In the genomic region with DNA sequence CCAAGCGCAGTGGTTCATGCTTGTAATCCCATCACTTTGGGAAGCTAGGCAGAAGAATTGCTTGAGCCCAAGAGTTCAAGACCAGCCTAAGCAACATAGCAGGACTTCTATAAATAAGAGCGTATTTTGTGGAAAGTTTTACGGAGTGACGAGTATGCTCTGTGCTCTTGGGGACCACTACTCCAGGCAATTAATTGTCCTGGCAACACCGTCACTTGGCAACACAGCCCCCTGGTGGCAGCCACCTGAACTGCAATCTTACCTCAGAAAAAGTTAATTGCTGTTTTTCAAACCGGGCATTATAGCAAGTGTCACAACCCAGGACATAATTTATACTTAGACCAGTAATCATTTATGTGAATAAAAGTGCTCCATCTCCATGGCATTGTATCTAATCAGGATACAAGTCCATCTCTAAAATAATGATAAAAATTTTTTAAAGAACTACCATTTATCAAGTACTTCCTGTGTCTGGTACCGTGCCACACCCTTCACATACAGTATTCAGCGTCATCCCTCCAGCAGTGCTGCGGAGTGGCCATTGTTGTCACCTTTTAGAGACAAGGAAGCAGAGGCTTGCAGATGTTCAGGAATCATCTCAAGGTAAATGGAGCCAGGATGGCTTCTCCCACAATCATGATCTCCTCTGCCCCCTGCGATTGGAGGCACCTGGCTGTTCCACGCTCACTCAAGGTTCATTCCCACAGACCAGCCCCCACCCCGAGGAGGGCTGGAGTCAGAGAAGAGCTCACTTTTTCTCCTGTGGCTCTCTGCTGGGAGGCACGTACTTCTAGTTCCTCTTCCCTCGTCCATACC, we compare ENCODE assay signal across 9 cellular contexts. TPM values are rescaled to one million over a fixed set of nuclear protein-coding genes. Genes with fewer than 3 reads are reported as not detected.
A peak's percentile ranks its signal among the peaks of the same experiment; 100 is the strongest.
DNase-seq lines count a peak whose midpoint lies in the region; ATAC-seq and TF ChIP-seq lines count a peak whose summit lies in the region.
"Had no signal": no experiment of that assay in that cellular context is flagged by ENCODE, and none has a peak within 500 bp of the region (broad histone marks: within the 10 kb centered on the region; RNA-seq: fewer than 3 reads in every experiment).

No MANE protein-coding gene starts in this region.

- H3K4me3 Mint-ChIP-seq in GM23338, result no peak overlapping the region

- H3F3A ChIP-seq in GM23338 (replicated peaks; ENCODE audit: low read depth), result no peaks in the 10 kb centered on the region

- 45 to 46% methylated on average over 13 to 14 of the region's 14 CpGs for WGBS in upper lobe of left lung, 2 donors

- no peak overlapping the region for H3K27ac Mint-ChIP-seq in GM23338

- H4K20me1 ChIP-seq in GM23338 (replicated peaks; ENCODE audit: insufficient read depth), result no peaks in the 10 kb centered on the region

- H3K4me1 Mint-ChIP-seq in GM23338, result peaks cover 7% of the 10 kb centered on the region

- H3K27me3 ChIP-seq in GM23338 (ENCODE audit: insufficient read depth), result no peaks in the 10 kb centered on the region
- H3K27me3 ChIP-seq in upper lobe of left lung, result no peaks in the 10 kb centered on the region

- no peaks in the 10 kb centered on the region for H3K36me3 Mint-ChIP-seq in GM23338 (ENCODE audit: low read depth)

- peak; percentile 17; the same call in 2 of the 3 replicates for ATAC-seq in GM23338
- no peak for ATAC-seq in omental fat pad (ENCODE audit: low FRiP score)
- ATAC-seq in upper lobe of left lung (ENCODE audit: low FRiP score in 2 of 2), result peak in 1 of 2 donors; percentile 51
- no peak for ATAC-seq in GM18858 (IDR thresholded peaks at IDR 0.05; ENCODE audit: unreplicated experiment)

- DNase-seq in AG09309 (ENCODE audit: low read depth), result no peak
- peak; percentile 78 for DNase-seq in GM23338 (ENCODE audit: low spot score)
- peak; percentile 25 for DNase-seq in NOMO-1 treated with dmso at 0.1 percent for 144 hours (lab: John Stamatoyannopoulos, UW; ENCODE audit: unreplicated experiment)
- DNase-seq in activated T-cell treated with anti-CD3 and anti-CD28 coated beads for 48 hours (ENCODE audit: low read depth), result peak; percentile 54
- DNase-seq in fibroblast of pulmonary artery (ENCODE audit: low read depth), result peak; percentile 51
- peak; percentile 84 for DNase-seq in omental fat pad (ENCODE audit: low spot score)
- DNase-seq in upper lobe of left lung, result peak in 1 of 2 donors; percentile 63

- H3K36me3 ChIP-seq in GM23338 (ENCODE audit: insufficient read depth), result no peaks in the 10 kb centered on the region
- no peaks in the 10 kb centered on the region for H3K36me3 ChIP-seq in upper lobe of left lung

- H3K4me2 ChIP-seq in GM23338, result no peak overlapping the region

- H3K27ac ChIP-seq in GM23338 (ENCODE audit: low read depth) (no peak overlapping the region), upper lobe of left lung (no peak overlapping the region)

- no peaks in the 10 kb centered on the region for H3K79me2 ChIP-seq in GM23338 (replicated peaks; ENCODE audit: insufficient read depth)

- no peaks in the 10 kb centered on the region for H3K9me3 ChIP-seq in upper lobe of left lung

- H3K4me1 ChIP-seq in GM23338 (ENCODE audit: insufficient read depth) (no peaks in the 10 kb centered on the region), upper lobe of left lung (peaks cover 6 to 18% (median 13%) of the 10 kb centered on the region in 4 donors)

- H3K27me3 Mint-ChIP-seq in GM23338 (ENCODE audit: insufficient read depth, low read depth, poor library complexity), result peaks cover 6% of the 10 kb centered on the region

- TF ChIP-seq CTCF in AG09309 (IDR thresholded peaks at IDR 0.05; ENCODE audit: control insufficient read depth, insufficient read depth, low read depth, low read length, missing control alignments), result peak; percentile 87
- peak; percentile 85 to 90 for TF ChIP-seq CTCF in GM23338 (conservative IDR thresholded peaks at IDR 0.05; ENCODE audit: low read depth in 2 of 2)
- peak; percentile 93 for TF ChIP-seq CTCF in fibroblast of pulmonary artery (IDR thresholded peaks at IDR 0.05; ENCODE audit: low read length, missing control alignments)
- peak in 2 of 3 donors; percentile 70 to 86 for TF ChIP-seq CTCF in omental fat pad (IDR thresholded peaks at IDR 0.05)
- TF ChIP-seq CTCF in upper lobe of left lung (IDR thresholded peaks at IDR 0.05), result peak; percentile 74 to 90 (median 86)

- no peak for TF ChIP-seq EP300 in upper lobe of left lung (IDR thresholded peaks at IDR 0.05)

- no peaks in the 10 kb centered on the region for H3K9me3 Mint-ChIP-seq in GM23338

- no peak overlapping the region; the same call in 1 of the 2 replicates for H2AFZ ChIP-seq in GM23338

- no peaks in the 10 kb centered on the region for H3K9me2 ChIP-seq in GM23338 (ENCODE audit: insufficient read depth)

- no peak for TF ChIP-seq POLR2A in upper lobe of left lung (IDR thresholded peaks at IDR 0.05)

- H3K4me3 ChIP-seq in AG09309 (ENCODE audit: control insufficient read depth, low read depth, low read length), result no peak overlapping the region
- no peak overlapping the region for H3K4me3 ChIP-seq in GM23338
- no peak overlapping the region for H3K4me3 ChIP-seq in fibroblast of pulmonary artery (replicated peaks; ENCODE audit: low read depth, low read length)
- H3K4me3 ChIP-seq in upper lobe of left lung, result no peak overlapping the region

TF ChIP-seq in GM23338, 12 proteins besides CTCF, POLR2A, EP300 and RAD21:
- TF ChIP-seq CREB1 (CRISPR knock-in tag; IDR thresholded peaks at IDR 0.05; ENCODE audit: low read depth), result peak; percentile 19; the same call in 1 of the 2 replicates
- TF ChIP-seq, protein P1, sequence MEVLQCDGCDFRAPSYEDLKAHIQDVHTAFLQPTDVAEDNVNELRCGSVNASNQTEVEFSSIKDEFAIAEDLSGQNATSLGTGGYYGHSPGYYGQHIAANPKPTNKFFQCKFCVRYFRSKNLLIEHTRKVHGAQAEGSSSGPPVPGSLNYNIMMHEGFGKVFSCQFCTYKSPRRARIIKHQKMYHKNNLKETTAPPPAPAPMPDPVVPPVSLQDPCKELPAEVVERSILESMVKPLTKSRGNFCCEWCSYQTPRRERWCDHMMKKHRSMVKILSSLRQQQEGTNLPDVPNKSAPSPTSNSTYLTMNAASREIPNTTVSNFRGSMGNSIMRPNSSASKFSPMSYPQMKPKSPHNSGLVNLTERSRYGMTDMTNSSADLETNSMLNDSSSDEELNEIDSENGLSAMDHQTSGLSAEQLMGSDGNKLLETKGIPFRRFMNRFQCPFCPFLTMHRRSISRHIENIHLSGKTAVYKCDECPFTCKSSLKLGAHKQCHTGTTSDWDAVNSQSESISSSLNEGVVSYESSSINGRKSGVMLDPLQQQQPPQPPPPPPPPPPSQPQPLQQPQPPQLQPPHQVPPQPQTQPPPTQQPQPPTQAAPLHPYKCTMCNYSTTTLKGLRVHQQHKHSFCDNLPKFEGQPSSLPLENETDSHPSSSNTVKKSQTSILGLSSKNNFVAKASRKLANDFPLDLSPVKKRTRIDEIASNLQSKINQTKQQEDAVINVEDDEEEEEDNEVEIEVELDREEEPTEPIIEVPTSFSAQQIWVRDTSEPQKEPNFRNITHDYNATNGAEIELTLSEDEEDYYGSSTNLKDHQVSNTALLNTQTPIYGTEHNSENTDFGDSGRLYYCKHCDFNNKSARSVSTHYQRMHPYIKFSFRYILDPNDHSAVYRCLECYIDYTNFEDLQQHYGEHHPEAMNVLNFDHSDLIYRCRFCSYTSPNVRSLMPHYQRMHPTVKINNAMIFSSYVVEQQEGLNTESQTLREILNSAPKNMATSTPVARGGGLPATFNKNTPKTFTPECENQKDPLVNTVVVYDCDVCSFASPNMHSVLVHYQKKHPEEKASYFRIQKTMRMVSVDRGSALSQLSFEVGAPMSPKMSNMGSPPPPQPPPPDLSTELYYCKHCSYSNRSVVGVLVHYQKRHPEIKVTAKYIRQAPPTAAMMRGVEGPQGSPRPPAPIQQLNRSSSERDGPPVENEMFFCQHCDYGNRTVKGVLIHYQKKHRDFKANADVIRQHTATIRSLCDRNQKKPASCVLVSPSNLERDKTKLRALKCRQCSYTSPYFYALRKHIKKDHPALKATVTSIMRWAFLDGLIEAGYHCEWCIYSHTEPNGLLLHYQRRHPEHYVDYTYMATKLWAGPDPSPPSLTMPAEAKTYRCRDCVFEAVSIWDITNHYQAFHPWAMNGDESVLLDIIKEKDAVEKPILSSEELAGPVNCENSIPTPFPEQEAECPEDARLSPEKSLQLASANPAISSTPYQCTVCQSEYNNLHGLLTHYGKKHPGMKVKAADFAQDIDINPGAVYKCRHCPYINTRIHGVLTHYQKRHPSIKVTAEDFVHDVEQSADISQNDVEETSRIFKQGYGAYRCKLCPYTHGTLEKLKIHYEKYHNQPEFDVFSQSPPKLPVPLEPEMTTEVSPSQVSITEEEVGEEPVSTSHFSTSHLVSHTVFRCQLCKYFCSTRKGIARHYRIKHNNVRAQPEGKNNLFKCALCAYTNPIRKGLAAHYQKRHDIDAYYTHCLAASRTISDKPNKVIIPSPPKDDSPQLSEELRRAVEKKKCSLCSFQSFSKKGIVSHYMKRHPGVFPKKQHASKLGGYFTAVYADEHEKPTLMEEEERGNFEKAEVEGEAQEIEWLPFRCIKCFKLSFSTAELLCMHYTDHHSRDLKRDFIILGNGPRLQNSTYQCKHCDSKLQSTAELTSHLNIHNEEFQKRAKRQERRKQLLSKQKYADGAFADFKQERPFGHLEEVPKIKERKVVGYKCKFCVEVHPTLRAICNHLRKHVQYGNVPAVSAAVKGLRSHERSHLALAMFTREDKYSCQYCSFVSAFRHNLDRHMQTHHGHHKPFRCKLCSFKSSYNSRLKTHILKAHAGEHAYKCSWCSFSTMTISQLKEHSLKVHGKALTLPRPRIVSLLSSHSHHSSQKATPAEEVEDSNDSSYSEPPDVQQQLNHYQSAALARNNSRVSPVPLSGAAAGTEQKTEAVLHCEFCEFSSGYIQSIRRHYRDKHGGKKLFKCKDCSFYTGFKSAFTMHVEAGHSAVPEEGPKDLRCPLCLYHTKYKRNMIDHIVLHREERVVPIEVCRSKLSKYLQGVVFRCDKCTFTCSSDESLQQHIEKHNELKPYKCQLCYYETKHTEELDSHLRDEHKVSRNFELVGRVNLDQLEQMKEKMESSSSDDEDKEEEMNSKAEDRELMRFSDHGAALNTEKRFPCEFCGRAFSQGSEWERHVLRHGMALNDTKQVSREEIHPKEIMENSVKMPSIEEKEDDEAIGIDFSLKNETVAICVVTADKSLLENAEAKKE (CRISPR knock-in tag; IDR thresholded peaks at IDR 0.05), result no peak
TF ChIP-seq in GM23338: peak in this region for 1.

RNA-seq across cellular contexts. Expression of gene PLA2G4D, which starts 34.5 kb away (rescaled TPM):
- total RNA-seq in GM23338 (2014; rRNA removed; shearing (Covaris generic)), result 0.07 TPM in 1 of 2 replicates, not detected in the other
- polyA plus RNA-seq in GM23338 (2016; fragmentation: Nextera tagmentation; extraction: Ambion mirVana), result 0.15 TPM in 1 of 2 replicates, not detected in the other
- under 1 TPM in 1 of 4 donors, not detected in 3; 0.09 TPM for total RNA-seq in omental fat pad
- total RNA-seq in upper lobe of left lung, result not detected
- total RNA-seq: mononuclear cell had no signal

RNA-seq across cellular contexts. Expression of gene PLA2G4E, which starts 39.0 kb away (rescaled TPM):
- not detected in 2 replicates for total RNA-seq in GM23338 (2014; rRNA removed; shearing (Covaris generic))
- not detected in 2 replicates for polyA plus RNA-seq in GM23338 (2016; fragmentation: Nextera tagmentation; extraction: Ambion mirVana)
- total RNA-seq in omental fat pad, result under 1 TPM in 1 of 4 donors, not detected in 3; 0.12 TPM
- total RNA-seq in upper lobe of left lung, result 1 to 10 TPM in 2 of 6 donors, under 1 TPM in 2, not detected in 2; 0.13 to 5.2 (median 1.1) TPM
- total RNA-seq: mononuclear cell had no signal
